In the genomic region with DNA sequence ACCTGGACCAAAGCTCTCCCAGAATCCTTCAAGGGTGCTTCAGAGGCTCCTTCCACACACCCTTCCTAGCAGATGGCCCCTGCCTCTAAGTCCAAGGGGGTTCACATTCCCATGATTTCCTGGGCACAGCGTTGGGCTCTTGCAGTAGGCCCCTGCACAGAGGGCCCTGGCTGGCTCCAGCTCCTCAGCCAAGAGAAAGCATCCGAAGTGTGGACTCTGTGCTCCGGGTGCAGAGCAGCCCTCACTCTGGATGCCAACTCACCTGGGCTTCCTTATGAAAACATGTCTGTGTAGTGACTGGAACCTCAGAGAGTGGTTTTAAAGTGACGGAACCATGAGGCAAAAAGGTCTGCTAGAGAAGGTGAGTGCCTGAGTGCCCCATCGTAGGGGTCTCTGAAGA, we compare ENCODE assay signal across 24 cellular contexts. TPM values are rescaled to one million over a fixed set of nuclear protein-coding genes. Genes with fewer than 3 reads are reported as not detected.
A peak's percentile ranks its signal among the peaks of the same experiment; 100 is the strongest.
DNase-seq lines count a peak whose midpoint lies in the region; ATAC-seq, FAIRE-seq and TF ChIP-seq lines count a peak whose summit lies in the region.
"Had no signal": no experiment of that assay in that cellular context is flagged by ENCODE, and none has a peak within 500 bp of the region (broad histone marks: within the 10 kb centered on the region; RNA-seq: fewer than 3 reads in every experiment).

No MANE protein-coding gene starts in this region.

- no peaks in the 10 kb centered on the region for H3K9me3 Mint-ChIP-seq in progenitor cell of endocrine pancreas (ENCODE audit: low read depth)
- H3K9me3 Mint-ChIP-seq: CD14-positive monocyte; CD4-positive, alpha-beta T cell; CD8-positive, alpha-beta memory T cell had no signal

- H3K4me3 ChIP-seq in right cardiac atrium (ENCODE audit: low read length) (no peak overlapping the region), kidney (ENCODE audit: low read length in 2 of 2) (no peak overlapping the region)
- H3K4me3 ChIP-seq: A549; BLaER1 treated with 17β-estradiol and CSF1 and Interleukin-3, amounts not matched to agents 10 nM and 100 nM; HAP-1 had no signal

- no peak for ATAC-seq in right cardiac atrium
- ATAC-seq: A549 had no signal

- FAIRE-seq in kidney (lab: Jason Lieb, UNC): no peak
- FAIRE-seq: A549, G401.6, GM12892, H54 had no signal

- H3K27me3 Mint-ChIP-seq in progenitor cell of endocrine pancreas: no peaks in the 10 kb centered on the region
- H3K27me3 Mint-ChIP-seq: CD4-positive, alpha-beta T cell; CD8-positive, alpha-beta memory T cell had no signal

- peaks cover 16% of the 10 kb centered on the region for H3K36me3 Mint-ChIP-seq in progenitor cell of endocrine pancreas (ENCODE audit: insufficient read depth)

- DNase-seq in right cardiac atrium: peak in 2 of 3 donors; percentile 13 to 20
- no peak for DNase-seq in cardiac septum (ENCODE audit: low spot score)
- peak; percentile 38 for DNase-seq in kidney
- no peak for DNase-seq in progenitor cell of endocrine pancreas (ENCODE audit: low spot score, unreplicated experiment)
- DNase-seq in posterior vena cava (ENCODE audit: low spot score): no peak
- DNase-seq in stimulated activated CD4-positive, alpha-beta T cell treated with anti-CD3 and anti-CD28 coated beads, Interleukin-1b, Interleukin-23, amount 100 ng/mL, for 48 hours: no peak
- DNase-seq in activated naive CD4-positive, alpha-beta T cell (lab: John Stamatoyannopoulos, UW): no peak
- DNase-seq: ACHN; AML-193; BE2C; Calu3; CD4-positive, alpha-beta T cell; CD8-positive, alpha-beta memory T cell; DMS53; DND-41; GOT3 had no signal

- 90% methylated on average over 5 of the region's 5 CpGs for WGBS in right cardiac atrium

- no peak overlapping the region for H3K27ac ChIP-seq in right cardiac atrium (ENCODE audit: low read length)
- H3K27ac ChIP-seq in kidney (ENCODE audit: low read depth in 2 of 2, low read length in 2 of 2): no peak overlapping the region
- H3K27ac ChIP-seq: 22Rv1; A549; BLaER1 treated with 17β-estradiol and CSF1 and Interleukin-3, amounts not matched to agents 10 nM and 100 nM had no signal

- H3K9ac ChIP-seq in kidney (ENCODE audit: low read length in 2 of 2): no peak overlapping the region
- H3K9ac ChIP-seq: BLaER1 treated with 17β-estradiol and CSF1 and Interleukin-3, amounts not matched to agents 10 nM and 100 nM had no signal

- H3K9me3 ChIP-seq in right cardiac atrium (ENCODE audit: control insufficient read depth, low read length): no peaks in the 10 kb centered on the region
- no peaks in the 10 kb centered on the region for H3K9me3 ChIP-seq in kidney (ENCODE audit: control insufficient read depth in 1 of 2, low read length in 2 of 2)
- H3K9me3 ChIP-seq: A549; BE2C; BLaER1 treated with 17β-estradiol and CSF1 and Interleukin-3, amounts not matched to agents 10 nM and 100 nM; HAP-1 had no signal

- TF ChIP-seq CTCF in kidney (IDR thresholded peaks at IDR 0.05; ENCODE audit: borderline replicate concordance, extremely low read depth, insufficient read depth): no peak
- TF ChIP-seq CTCF in progenitor cell of endocrine pancreas (IDR thresholded peaks at IDR 0.05; ENCODE audit: unreplicated experiment): no peak

- H3K27me3 ChIP-seq in right cardiac atrium (ENCODE audit: control insufficient read depth, insufficient read depth): no peaks in the 10 kb centered on the region
- H3K27me3 ChIP-seq: BE2C; BLaER1 treated with 17β-estradiol and CSF1 and Interleukin-3, amounts not matched to agents 10 nM and 100 nM had no signal

- peaks cover 3% of the 10 kb centered on the region for H3K4me1 Mint-ChIP-seq in progenitor cell of endocrine pancreas (ENCODE audit: low read depth)
- H3K4me1 Mint-ChIP-seq: CD14-positive monocyte had no signal

- intact Hi-C loops in right cardiac atrium (cut with DNase I) (no loop called here), cardiac septum (cut with DNase I) (no loop called here), kidney (cut with DNase I) (no loop called here), posterior vena cava (cut with DNase I) (no loop called here)

- H3K4me1 ChIP-seq in right cardiac atrium (ENCODE audit: control insufficient read depth, insufficient read depth, low read length): no peaks in the 10 kb centered on the region
- H3K4me1 ChIP-seq in kidney (ENCODE audit: control insufficient read depth in 1 of 2, insufficient read depth in 1 of 2, low read depth in 1 of 2, low read length in 2 of 2): peaks cover 3 to 4% of the 10 kb centered on the region in 2 donors
- H3K4me1 ChIP-seq: BE2C, HAP-1 had no signal

- peak overlapping the region; percentile 41 for H3K27ac Mint-ChIP-seq in progenitor cell of endocrine pancreas
- H3K27ac Mint-ChIP-seq: CD4-positive, alpha-beta T cell had no signal

- no peak overlapping the region for H3K4me3 Mint-ChIP-seq in progenitor cell of endocrine pancreas (ENCODE audit: low read depth)
- H3K4me3 Mint-ChIP-seq: CD14-positive monocyte; CD4-positive, alpha-beta T cell; CD8-positive, alpha-beta memory T cell had no signal

- peaks cover 32 to 51% of the 10 kb centered on the region in 2 donors for H3K36me3 ChIP-seq in kidney (ENCODE audit: control insufficient read depth in 1 of 2, insufficient read depth in 2 of 2, low read length in 2 of 2)

RNA-seq across cellular contexts. Expression of gene YTHDF1, which starts 11.6 kb away (rescaled TPM):
- total RNA-seq in right cardiac atrium: 10 to 100 TPM; 23.0 to 27.6 (median 25.2) TPM
- 15.3 TPM for polyA plus RNA-seq in right cardiac atrium
- 23.1 TPM for total RNA-seq in cardiac septum
- total RNA-seq in kidney: 43.1 TPM
- 21.9 TPM for polyA plus RNA-seq in kidney (ENCODE audit: insufficient read depth, low read depth, low replicate concordance)
- 51.2 and 53.8 TPM in 2 replicates for total RNA-seq in progenitor cell of endocrine pancreas
- 10 to 100 TPM; 25.2 to 25.7 TPM for total RNA-seq in posterior vena cava

RNA-seq across cellular contexts. Expression of gene BIRC7, which starts 31.3 kb away (rescaled TPM):
- total RNA-seq in right cardiac atrium (not detected), cardiac septum (1.1 TPM), kidney (4.0 TPM), progenitor cell of endocrine pancreas (not detected in 2 replicates), posterior vena cava (not detected)
- polyA plus RNA-seq in right cardiac atrium (not detected), kidney (ENCODE audit: insufficient read depth, low read depth, low replicate concordance) (0.30 TPM)
- total RNA-seq: CD4-positive, alpha-beta T cell; CD8-positive, alpha-beta memory T cell had no signal
- polyA plus RNA-seq: CD14-positive monocyte; CD8-positive, alpha-beta memory T cell had no signal

RNA-seq across cellular contexts. Expression of gene NKAIN4, which starts 49.9 kb away (rescaled TPM):
- total RNA-seq in right cardiac atrium (not detected), cardiac septum (not detected), kidney (29.7 TPM), progenitor cell of endocrine pancreas (0.60 and 0.73 TPM in 2 replicates), posterior vena cava (not detected)
- polyA plus RNA-seq in right cardiac atrium (not detected), kidney (ENCODE audit: insufficient read depth, low read depth, low replicate concordance) (107 TPM)
- total RNA-seq: Calu3; CD4-positive, alpha-beta T cell; CD8-positive, alpha-beta memory T cell had no signal
- polyA plus RNA-seq: CD14-positive monocyte; CD8-positive, alpha-beta memory T cell had no signal

Comparison
In these comparisons a context has a peak if more than half of its experiments do, and no peak if none do; other contexts are left out.
1. DNase-seq: peak in right cardiac atrium (2 of 3) and kidney (single experiment); none in cardiac septum (single experiment), progenitor cell of endocrine pancreas (single experiment), posterior vena cava (single experiment), stimulated activated CD4-positive, alpha-beta T cell treated with anti-CD3 and anti-CD28 coated beads, Interleukin-1b, Interleukin-23, amount 100 ng/mL, for 48 hours (single experiment) and activated naive CD4-positive, alpha-beta T cell (0 of 4).
2. RNA of gene NKAIN4, which starts 49.9 kb away (total RNA-seq): 29.7 TPM in kidney (single experiment); 0.60 to 0.73 TPM in progenitor cell of endocrine pancreas, not detected in right cardiac atrium, not detected in cardiac septum (single experiment) and not detected in posterior vena cava; every median in the first group is over 10 times any median in the second.